ENCODE assay signal across 23 cellular contexts in the genomic region with DNA sequence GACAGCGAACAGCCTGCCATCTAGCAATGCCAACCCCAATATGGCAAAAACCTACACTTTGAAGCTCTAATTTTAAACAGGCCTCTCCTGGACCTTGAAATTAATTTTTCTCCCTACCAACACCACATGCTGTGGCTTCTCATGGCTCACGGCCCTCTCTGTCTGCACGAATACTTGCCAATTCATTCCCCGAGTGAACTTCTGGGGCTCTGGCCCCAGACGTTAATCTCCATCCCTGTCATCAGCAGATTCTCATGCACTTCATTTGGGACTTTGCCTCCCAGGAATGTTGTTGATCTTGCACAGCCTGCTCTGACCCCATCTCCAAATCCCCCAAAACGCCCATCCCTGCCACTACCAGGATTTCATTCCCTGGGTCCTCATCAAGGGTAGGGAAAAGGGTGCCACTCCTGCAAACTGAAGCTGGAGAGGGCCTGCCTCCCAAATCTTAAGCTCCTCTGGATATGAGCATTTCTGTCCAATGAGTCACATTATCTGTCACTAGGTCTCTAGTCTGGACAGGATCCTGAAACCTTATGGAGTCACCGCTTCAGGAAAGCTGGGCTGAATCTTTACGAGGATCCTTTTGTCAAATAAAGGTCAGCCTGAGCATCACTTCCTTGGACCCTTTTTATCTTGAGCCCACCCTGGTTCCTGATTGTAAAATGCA. TPM values are rescaled to one million over a fixed set of nuclear protein-coding genes. Genes with fewer than 3 reads are reported as not detected.
A peak's percentile ranks its signal among the peaks of the same experiment; 100 is the strongest.
DNase-seq lines count a peak whose midpoint lies in the region; ATAC-seq, FAIRE-seq and TF ChIP-seq lines count a peak whose summit lies in the region.
"Had no signal": no experiment of that assay in that cellular context is flagged by ENCODE, and none has a peak within 500 bp of the region (broad histone marks: within the 10 kb centered on the region; RNA-seq: fewer than 3 reads in every experiment).

No MANE protein-coding gene starts in this region.

- H3K9ac ChIP-seq in keratinocyte (ENCODE audit: control insufficient read depth, extremely low read depth, insufficient read depth, low read length) = no peak overlapping the region

- TF ChIP-seq CTCF in keratinocyte (optimal IDR thresholded peaks at IDR 0.05 in 1 of 3, IDR thresholded peaks at IDR 0.05 in 1 of 3, conservative IDR thresholded peaks at IDR 0.05 in 1 of 3; ENCODE audit: extremely low read depth in 1 of 3, insufficient read depth in 2 of 3, low read length in 3 of 3) = no peak

- H3K9me3 ChIP-seq in keratinocyte (ENCODE audit: control insufficient read depth, low read depth, low read length) = no peaks in the 10 kb centered on the region
- H3K9me3 ChIP-seq: neutrophil, thoracic aorta had no signal

- no peak overlapping the region for H2AFZ ChIP-seq in keratinocyte (ENCODE audit: control insufficient read depth, low read length)
- H2AFZ ChIP-seq: GM23338 had no signal

- peaks cover 25% of the 10 kb centered on the region for H3K4me1 ChIP-seq in keratinocyte (ENCODE audit: control insufficient read depth, extremely low read depth, insufficient read depth, low read length)

- no peaks in the 10 kb centered on the region for H4K20me1 ChIP-seq in keratinocyte (ENCODE audit: control insufficient read depth, extremely low read depth, insufficient read depth, low read length)

- FAIRE-seq in keratinocyte (lab: Jason Lieb, UNC) = peak; percentile 88

- H3K27me3 ChIP-seq in keratinocyte (ENCODE audit: control insufficient read depth, extremely low read depth, insufficient read depth, low read length) = no peaks in the 10 kb centered on the region

- H3K4me2 ChIP-seq in keratinocyte (ENCODE audit: control insufficient read depth, extremely low read depth, insufficient read depth, low read depth, low read length) = no peak overlapping the region
- H3K4me2 ChIP-seq: GM23338 had no signal

- dilution Hi-C loops in keratinocyte (cut with MboI; ENCODE audit: extremely low pct_ligation_motif_present, low sequenced_read_pairs) = loop anchor here (25.0 kb wide), 1 partner anchor 468 kb away; a partner anchor contains a TSS

- no peak overlapping the region for H3K4me3 ChIP-seq in keratinocyte (ENCODE audit: control insufficient read depth in 2 of 3, extremely low read depth in 1 of 3, insufficient read depth in 2 of 3, low read depth in 1 of 3, low read length in 3 of 3)
- H3K4me3 ChIP-seq: GM23338, skin epidermis, thoracic aorta had no signal

- DNase-seq in Daoy (ENCODE audit: low read depth) (peak; percentile 31), HT1080 (ENCODE audit: low read depth) (peak; percentile 22), astrocyte of the hippocampus (ENCODE audit: low read depth, low spot score) (peak; percentile 24), keratinocyte (ENCODE audit: low read depth, low spot score) (no peak), left colon (no peak), SIG-M5 treated with dmso at 0.1 percent for 504 hours (lab: John Stamatoyannopoulos, UW; ENCODE audit: unreplicated experiment) (no peak), NCI-H128 (lab: John Stamatoyannopoulos, UW; ENCODE audit: unreplicated experiment) (no peak), iPS-NIHi7 (ENCODE audit: extremely low spot score) (no peak)
- DNase-seq: activated CD4-positive, alpha-beta T cell treated with anti-CD3 and anti-CD28 coated beads for 48 hours; activated naive CD4-positive, alpha-beta T cell treated with anti-CD3 and anti-CD28 coated beads, Interleukin-2, amount 50 U/mL, for 16 hours; activated T-cell treated with anti-CD3 and anti-CD28 coated beads, Interleukin-2, amount 50 U/mL, for 72 hours; NCI-H1694; NCI-H774; SHP77 treated with DMSO at 0.1 percent for 48 hours; T-cell had no signal

- intact Hi-C loops in left colon (cut with DNase I, micrococcal nuclease) = loop anchor here in 1 of 2 donors (10.0 kb wide), 1 partner anchor 165 kb away; no protein-coding TSS in a partner anchor

- H3K36me3 ChIP-seq in keratinocyte (ENCODE audit: control insufficient read depth in 2 of 2, extremely low read depth in 1 of 2, insufficient read depth in 2 of 2, low read length in 2 of 2) = no peaks in the 10 kb centered on the region
- H3K36me3 ChIP-seq: neutrophil, thoracic aorta had no signal

- H3K79me2 ChIP-seq in keratinocyte (ENCODE audit: control insufficient read depth, insufficient read depth, low read length) = no peaks in the 10 kb centered on the region

- no peaks in the 10 kb centered on the region for H3K9me1 ChIP-seq in keratinocyte (ENCODE audit: control insufficient read depth, extremely low read depth, insufficient read depth, low read length)

- no peak overlapping the region for H3K27ac ChIP-seq in keratinocyte (ENCODE audit: control insufficient read depth, insufficient read depth, low read length)
- H3K27ac ChIP-seq: neutrophil, skin epidermis, thoracic aorta had no signal

- no peak for ATAC-seq in left colon
- ATAC-seq: activated T-cell treated with anti-CD3 and anti-CD28 coated beads, Interleukin-2, amount 50 U/mL, for 72 hours; GM23338; stimulated activated memory B cell treated with anti-CD40 and anti-IgM and Interleukin-4, amounts not matched to agents 10 μg/mL and 1 μg/mL and 100 μg/mL, for 72 hours; T-cell had no signal

RNA-seq across cellular contexts. Expression of a gene that starts 10.4 kb away (rescaled TPM):
- total RNA-seq in Daoy (2014; rRNA removed; shearing (Covaris generic)) = not detected in 2 replicates
- not detected in 2 replicates for total RNA-seq in HT1080 (2014; rRNA removed; shearing (Covaris generic))
- polyA plus RNA-seq in HT1080 (2015; cell fraction: cytosol; rRNA removed) = not detected in 2 replicates
- polyA plus RNA-seq in HT1080 (2015; cell fraction: nucleus; rRNA removed) = not detected in 2 replicates
- not detected in 3 replicates for polyA plus RNA-seq in keratinocyte
- polyA plus RNA-seq in keratinocyte (2011; ENCODE audit: low read depth) = not detected
- not detected in 2 replicates for polyA plus RNA-seq in keratinocyte (2011; cell fraction: cytosol; rRNA removed)
- polyA plus RNA-seq in keratinocyte (2011; cell fraction: nucleus; rRNA removed) = not detected in 2 replicates
- polyA plus RNA-seq in keratinocyte (2012; ENCODE audit: low replicate concordance) = not detected in 2 replicates
- not detected in 3 replicates for polyA minus RNA-seq in keratinocyte
- polyA minus RNA-seq in keratinocyte (2011; cell fraction: cytosol; rRNA and poly(A)+ RNA removed) = not detected
- polyA minus RNA-seq in keratinocyte (2011; cell fraction: nucleus; rRNA and poly(A)+ RNA removed) = not detected in 2 replicates
- total RNA-seq in left colon = not detected
- total RNA-seq: GM23338, kidney epithelial cell, pulmonary artery endothelial cell, T-cell, thoracic aorta had no signal
- polyA plus RNA-seq: GM23338, IgD-negative memory B cell had no signal

RNA-seq across cellular contexts. Expression of a gene that starts 12.0 kb away (rescaled TPM):
- total RNA-seq in Daoy (2014; rRNA removed; shearing (Covaris generic)) = 15.6 and 23.3 TPM in 2 replicates
- 39.3 and 79.9 TPM in 2 replicates for total RNA-seq in HT1080 (2014; rRNA removed; shearing (Covaris generic))
- polyA plus RNA-seq in HT1080 (2015; cell fraction: cytosol; rRNA removed) = 35.3 and 35.4 TPM in 2 replicates
- 33.9 and 34.4 TPM in 2 replicates for polyA plus RNA-seq in HT1080 (2015; cell fraction: nucleus; rRNA removed)
- polyA plus RNA-seq in keratinocyte = 0.05 to 0.19 TPM in 2 of 3 replicates, not detected in the other
- polyA plus RNA-seq in keratinocyte (2011; ENCODE audit: low read depth) = not detected
- 0.06 and 0.13 TPM in 2 replicates for polyA plus RNA-seq in keratinocyte (2011; cell fraction: cytosol; rRNA removed)
- 0.07 and 0.14 TPM in 2 replicates for polyA plus RNA-seq in keratinocyte (2011; cell fraction: nucleus; rRNA removed)
- polyA plus RNA-seq in keratinocyte (2012; ENCODE audit: low replicate concordance) = 0.38 TPM in 1 of 2 replicates, not detected in the other
- 0.13 to 0.98 TPM in 2 of 3 replicates, not detected in the other for polyA minus RNA-seq in keratinocyte
- not detected for polyA minus RNA-seq in keratinocyte (2011; cell fraction: cytosol; rRNA and poly(A)+ RNA removed)
- not detected in 2 replicates for polyA minus RNA-seq in keratinocyte (2011; cell fraction: nucleus; rRNA and poly(A)+ RNA removed)
- total RNA-seq in left colon = under 1 TPM; 0.21 to 0.61 TPM

RNA-seq across cellular contexts. Expression of a gene that starts 40.4 kb away (rescaled TPM):
- not detected in 2 replicates for total RNA-seq in Daoy (2014; rRNA removed; shearing (Covaris generic))
- not detected in 2 replicates for total RNA-seq in HT1080 (2014; rRNA removed; shearing (Covaris generic))
- polyA plus RNA-seq in HT1080 (2015; cell fraction: cytosol; rRNA removed) = not detected in 2 replicates
- not detected in 2 replicates for polyA plus RNA-seq in HT1080 (2015; cell fraction: nucleus; rRNA removed)
- polyA plus RNA-seq in keratinocyte = not detected in 3 replicates
- polyA plus RNA-seq in keratinocyte (2011; ENCODE audit: low read depth) = not detected
- not detected in 2 replicates for polyA plus RNA-seq in keratinocyte (2011; cell fraction: cytosol; rRNA removed)
- polyA plus RNA-seq in keratinocyte (2011; cell fraction: nucleus; rRNA removed) = not detected in 2 replicates
- not detected in 2 replicates for polyA plus RNA-seq in keratinocyte (2012; ENCODE audit: low replicate concordance)
- polyA minus RNA-seq in keratinocyte = not detected in 3 replicates
- polyA minus RNA-seq in keratinocyte (2011; cell fraction: cytosol; rRNA and poly(A)+ RNA removed) = not detected
- polyA minus RNA-seq in keratinocyte (2011; cell fraction: nucleus; rRNA and poly(A)+ RNA removed) = not detected in 2 replicates
- total RNA-seq in left colon = under 1 TPM in 1 of 2 donors, not detected in 1; 0.11 TPM
- total RNA-seq: activated T-cell treated with anti-CD3 and anti-CD28 coated beads, Interleukin-2, amount 50 U/mL, for 72 hours; GM23338; kidney epithelial cell; pulmonary artery endothelial cell; T-cell had no signal
- polyA plus RNA-seq: GM23338, IgD-negative memory B cell had no signal

RNA-seq across cellular contexts. Expression of a gene that starts 55.6 kb away (rescaled TPM):
- total RNA-seq in Daoy (2014; rRNA removed; shearing (Covaris generic)) = not detected in 2 replicates
- total RNA-seq in HT1080 (2014; rRNA removed; shearing (Covaris generic)) = not detected in 2 replicates
- not detected in 2 replicates for polyA plus RNA-seq in HT1080 (2015; cell fraction: cytosol; rRNA removed)
- not detected in 2 replicates for polyA plus RNA-seq in HT1080 (2015; cell fraction: nucleus; rRNA removed)
- polyA plus RNA-seq in keratinocyte = not detected in 3 replicates
- polyA plus RNA-seq in keratinocyte (2011; ENCODE audit: low read depth) = not detected
- not detected in 2 replicates for polyA plus RNA-seq in keratinocyte (2011; cell fraction: cytosol; rRNA removed)
- polyA plus RNA-seq in keratinocyte (2011; cell fraction: nucleus; rRNA removed) = not detected in 2 replicates
- polyA plus RNA-seq in keratinocyte (2012; ENCODE audit: low replicate concordance) = not detected in 2 replicates
- not detected in 3 replicates for polyA minus RNA-seq in keratinocyte
- not detected for polyA minus RNA-seq in keratinocyte (2011; cell fraction: cytosol; rRNA and poly(A)+ RNA removed)
- not detected in 2 replicates for polyA minus RNA-seq in keratinocyte (2011; cell fraction: nucleus; rRNA and poly(A)+ RNA removed)
- under 1 TPM in 1 of 2 donors, not detected in 1; 0.22 TPM for total RNA-seq in left colon
- total RNA-seq: activated T-cell treated with anti-CD3 and anti-CD28 coated beads, Interleukin-2, amount 50 U/mL, for 72 hours; GM23338; kidney epithelial cell; pulmonary artery endothelial cell; T-cell had no signal
- polyA plus RNA-seq: GM23338, IgD-negative memory B cell had no signal

Comparison
In these comparisons a context has a peak if more than half of its experiments do, and no peak if none do; other contexts are left out.
1. DNase-seq: peak in Daoy (single experiment), HT1080 (single experiment) and astrocyte of the hippocampus (single experiment); none in keratinocyte (single experiment), left colon (0 of 2), SIG-M5 treated with dmso at 0.1 percent for 504 hours (single experiment), NCI-H128 (single experiment) and iPS-NIHi7 (single experiment).
2. RNA of a gene that starts 12.0 kb away (total RNA-seq): 39.3 to 79.9 TPM in HT1080 and 15.6 to 23.3 TPM in Daoy; 0.21 to 0.61 TPM in left colon; every median in the first group is over 10 times any median in the second.